ENCODE assay signal across 16 cellular contexts in the genomic region with DNA sequence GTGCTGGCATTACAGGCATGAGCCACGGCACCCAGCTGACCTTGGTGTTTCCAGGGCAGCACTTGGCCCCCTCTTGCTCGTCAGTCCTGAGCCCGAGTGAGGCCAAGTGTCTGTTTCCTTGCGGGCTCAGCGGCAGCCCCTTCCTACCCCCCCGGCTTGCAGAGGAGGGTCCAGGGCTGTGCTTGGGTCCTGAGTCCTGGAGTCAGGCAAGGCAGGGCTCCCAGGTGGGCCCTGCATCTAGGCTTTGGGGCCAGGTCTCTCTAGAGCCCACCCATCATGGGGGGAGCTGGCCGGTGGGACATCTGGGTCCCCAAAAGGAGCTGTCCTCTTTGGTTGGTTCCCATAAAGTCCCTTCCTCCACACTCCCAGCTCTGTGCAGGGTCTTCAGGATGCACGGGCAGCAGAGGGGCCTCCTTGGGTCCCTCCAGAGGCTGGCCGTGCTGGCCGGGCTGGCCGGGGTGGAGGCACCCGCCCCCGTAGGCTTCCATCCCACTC.
"Had no signal": no experiment of that assay in that cellular context is flagged by ENCODE, and none has a peak within 500 bp of the region (broad histone marks: within the 10 kb centered on the region; RNA-seq: fewer than 3 reads in every experiment).

No MANE protein-coding gene starts in this region.

- H3K9me3 Mint-ChIP-seq: activated naive CD8-positive, alpha-beta T cell treated with anti-CD3 and anti-CD28 coated beads, Interleukin-2, amount 10 ng/mL, durations not matched to agents 7 days and 5 days; brain; neural crest cell; T-helper 1 cell treated with Interleukin-12 subunit alpha and Interleukin-12 subunit beta and Interleukin-4 antibody, amounts not matched to agents 30 μg/mL and 1 μg/mL, for 36 hours had no signal

- H3K27me3 Mint-ChIP-seq: activated naive CD8-positive, alpha-beta T cell treated with anti-CD3 and anti-CD28 coated beads, Interleukin-2, amount 10 ng/mL, durations not matched to agents 7 days and 5 days; brain had no signal

- DNase-seq: activated T-cell treated with anti-CD3 and anti-CD28 coated beads for 4 hours; central memory CD4-positive, alpha-beta T cell; colonic mucosa; mammary epithelial cell; midbrain; stimulated activated CD8-positive, alpha-beta memory T cell treated with anti-CD3 and anti-CD28 coated beads, Interleukin-4, amount 100 ng/mL, for 48 hours; stimulated activated naive CD4-positive, alpha-beta T cell had no signal

- H3K4me1 ChIP-seq: colonic mucosa, gastrocnemius medialis, psoas muscle, SJSA1 had no signal

- H3K27ac Mint-ChIP-seq: activated naive CD8-positive, alpha-beta T cell treated with anti-CD3 and anti-CD28 coated beads, Interleukin-2, amount 10 ng/mL, durations not matched to agents 7 days and 5 days; brain; T-helper 1 cell treated with Interleukin-12 subunit alpha and Interleukin-12 subunit beta and Interleukin-4 antibody, amounts not matched to agents 30 μg/mL and 1 μg/mL, for 36 hours had no signal

- H3K4me1 Mint-ChIP-seq: brain, neural crest cell had no signal

- H3K4me3 ChIP-seq: colonic mucosa, gastrocnemius medialis, heart left ventricle, psoas muscle, SJSA1 had no signal

- H3K9me3 ChIP-seq: colonic mucosa, gastrocnemius medialis, heart left ventricle, psoas muscle, SJSA1 had no signal

- ATAC-seq: activated CD4-positive, CD25-positive, alpha-beta regulatory T cell treated with anti-CD3 and anti-CD28 coated beads, Interleukin-2, amount 50 U/mL, for 24 hours; gastrocnemius medialis; psoas muscle had no signal

- H3K27ac ChIP-seq: colonic mucosa, gastrocnemius medialis, psoas muscle, SJSA1 had no signal

- H3K4me3 Mint-ChIP-seq: activated naive CD8-positive, alpha-beta T cell treated with anti-CD3 and anti-CD28 coated beads, Interleukin-2, amount 10 ng/mL, durations not matched to agents 7 days and 5 days; brain; neural crest cell; T-helper 1 cell treated with Interleukin-12 subunit alpha and Interleukin-12 subunit beta and Interleukin-4 antibody, amounts not matched to agents 30 μg/mL and 1 μg/mL, for 36 hours had no signal

- H3K27me3 ChIP-seq: colonic mucosa, gastrocnemius medialis, heart left ventricle, SJSA1 had no signal

- H3K36me3 ChIP-seq: colonic mucosa, gastrocnemius medialis, heart left ventricle, SJSA1 had no signal

- H3K36me3 Mint-ChIP-seq: activated naive CD8-positive, alpha-beta T cell treated with anti-CD3 and anti-CD28 coated beads, Interleukin-2, amount 10 ng/mL, durations not matched to agents 7 days and 5 days; brain had no signal
